Comparison of ENCODE assay signal across 11 cellular contexts in the genomic region with DNA sequence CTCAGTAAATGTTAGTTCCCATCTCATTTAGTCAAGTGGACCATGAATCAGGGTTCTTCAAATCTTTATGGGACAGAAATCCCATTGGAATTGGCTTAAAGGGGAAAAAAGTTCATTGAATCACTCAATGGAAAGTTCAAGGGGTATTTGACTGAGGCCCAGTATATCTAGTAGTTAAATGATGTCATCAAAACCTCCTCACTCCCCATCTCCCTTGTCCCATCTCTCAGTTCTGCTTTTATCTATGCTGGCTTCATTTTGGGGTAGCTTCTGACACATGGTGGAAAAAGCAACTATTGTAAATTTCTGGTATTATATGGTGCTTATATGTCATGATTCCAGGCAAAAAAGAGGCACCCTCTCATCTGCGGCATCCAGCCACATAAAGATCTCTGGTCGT. TPM values are rescaled to one million over a fixed set of nuclear protein-coding genes. Genes with fewer than 3 reads are reported as not detected.
DNase-seq lines count a peak whose midpoint lies in the region; ATAC-seq and TF ChIP-seq lines count a peak whose summit lies in the region.
"Had no signal": no experiment of that assay in that cellular context is flagged by ENCODE, and none has a peak within 500 bp of the region (broad histone marks: within the 10 kb centered on the region; RNA-seq: fewer than 3 reads in every experiment).

No MANE protein-coding gene starts in this region.

- peaks cover 19 to 89% (median 23%) of the 10 kb centered on the region in 3 donors for H3K4me1 ChIP-seq in gastroesophageal sphincter
- H3K4me1 ChIP-seq in lower lobe of right lung = peaks cover 5% of the 10 kb centered on the region

- peaks cover 35% of the 10 kb centered on the region for H3K4me1 Mint-ChIP-seq in activated B cell treated with CpG ODN at 0.5 μM for 24 hours

- no peaks in the 10 kb centered on the region for H3K27me3 ChIP-seq in gastroesophageal sphincter
- no peaks in the 10 kb centered on the region for H3K27me3 ChIP-seq in lower lobe of right lung (ENCODE audit: low read depth)
- H3K27me3 ChIP-seq: ascending aorta had no signal

- H3K27ac Mint-ChIP-seq in activated B cell treated with CpG ODN at 0.5 μM for 24 hours = no peak overlapping the region
- H3K27ac Mint-ChIP-seq: endodermal cell had no signal

- TF ChIP-seq CTCF in activated B cell treated with CpG ODN at 0.5 μM for 24 hours (IDR thresholded peaks at IDR 0.05) = no peak
- TF ChIP-seq CTCF in gastroesophageal sphincter (IDR thresholded peaks at IDR 0.05) = no peak
- no peak for TF ChIP-seq CTCF in lower lobe of right lung (IDR thresholded peaks at IDR 0.05)

- no peak for TF ChIP-seq POLR2A in gastroesophageal sphincter (IDR thresholded peaks at IDR 0.05)

- intact Hi-C loops in activated B cell treated with CpG ODN at 0.5 μM for 24 hours (cut with micrococcal nuclease) (loop anchor here (5.0 kb wide), 1 partner anchor 37 kb away; no protein-coding TSS in a partner anchor), lower lobe of right lung (cut with DNase I) (no loop called here)

- POLR2A ChIA-PET in activated B cell treated with CpG ODN at 0.5 μM for 24 hours (lab: Charles Lee) (no interaction called here), HEK293T (lab: Yijun Ruan, JAX) (no interaction called here)

- no peaks in the 10 kb centered on the region for H3K36me3 Mint-ChIP-seq in activated B cell treated with CpG ODN at 0.5 μM for 24 hours (ENCODE audit: low read depth)

- no peaks in the 10 kb centered on the region for H3K9me3 Mint-ChIP-seq in activated B cell treated with CpG ODN at 0.5 μM for 24 hours

- 100% methylated on average over 2 of the region's 2 CpGs for WGBS in gastroesophageal sphincter (ENCODE audit: low coverage in 1 of 2), 2 donors

- H3K4me3 Mint-ChIP-seq in activated B cell treated with CpG ODN at 0.5 μM for 24 hours = no peak overlapping the region
- H3K4me3 Mint-ChIP-seq: endodermal cell had no signal

- H3K27me3 Mint-ChIP-seq in activated B cell treated with CpG ODN at 0.5 μM for 24 hours = no peaks in the 10 kb centered on the region

- peak; percentile 70 for ATAC-seq in GM18867 (IDR thresholded peaks at IDR 0.05; ENCODE audit: unreplicated experiment)
- ATAC-seq in GM21529 (IDR thresholded peaks at IDR 0.05; ENCODE audit: unreplicated experiment) = peak; percentile 95
- ATAC-seq in HG03097 (IDR thresholded peaks at IDR 0.05; ENCODE audit: low FRiP score, unreplicated experiment) = peak; percentile 55
- peak; percentile 69 for ATAC-seq in activated B cell treated with CpG ODN at 0.5 μM for 24 hours (ENCODE audit: low read depth)
- ATAC-seq in gastroesophageal sphincter = no peak
- no peak for ATAC-seq in lower lobe of right lung

- CTCF ChIA-PET in activated B cell treated with CpG ODN at 0.5 μM for 24 hours (lab: Charles Lee) (no interaction called here), HEK293T (lab: Yijun Ruan, JAX) (no interaction called here)

- H3K27ac ChIP-seq in gastroesophageal sphincter = no peak overlapping the region
- no peak overlapping the region for H3K27ac ChIP-seq in lower lobe of right lung
- H3K27ac ChIP-seq: ascending aorta had no signal

- DNase-seq in activated B cell treated with CpG ODN at 0.5 μM for 24 hours (no peak), HEK293T (ENCODE audit: extremely low spot score) (no peak), lower lobe of right lung (no peak)
- no peak for DNase-seq in stimulated activated CD8-positive, alpha-beta memory T cell treated with anti-CD3 and anti-CD28 coated beads, Interleukin-4, amount 100 ng/mL, for 48 hours
- DNase-seq: endodermal cell, NCI-H187 had no signal

- H3K36me3 ChIP-seq in gastroesophageal sphincter (no peaks in the 10 kb centered on the region), lower lobe of right lung (no peaks in the 10 kb centered on the region)
- H3K36me3 ChIP-seq: ascending aorta had no signal

- TF ChIP-seq EP300 in gastroesophageal sphincter (IDR thresholded peaks at IDR 0.05) = no peak

- H3K9me3 ChIP-seq in gastroesophageal sphincter (no peaks in the 10 kb centered on the region), lower lobe of right lung (no peaks in the 10 kb centered on the region)
- H3K9me3 ChIP-seq: ascending aorta had no signal

- H3K4me3 ChIP-seq in gastroesophageal sphincter (no peak overlapping the region), lower lobe of right lung (no peak overlapping the region)
- H3K4me3 ChIP-seq: ascending aorta had no signal

TF ChIP-seq in HEK293T, 16 proteins besides CTCF, POLR2A, EP300 and RAD21:
- TF ChIP-seq ARNT (IDR thresholded peaks at IDR 0.05) = no peak
- TF ChIP-seq, protein P1, sequence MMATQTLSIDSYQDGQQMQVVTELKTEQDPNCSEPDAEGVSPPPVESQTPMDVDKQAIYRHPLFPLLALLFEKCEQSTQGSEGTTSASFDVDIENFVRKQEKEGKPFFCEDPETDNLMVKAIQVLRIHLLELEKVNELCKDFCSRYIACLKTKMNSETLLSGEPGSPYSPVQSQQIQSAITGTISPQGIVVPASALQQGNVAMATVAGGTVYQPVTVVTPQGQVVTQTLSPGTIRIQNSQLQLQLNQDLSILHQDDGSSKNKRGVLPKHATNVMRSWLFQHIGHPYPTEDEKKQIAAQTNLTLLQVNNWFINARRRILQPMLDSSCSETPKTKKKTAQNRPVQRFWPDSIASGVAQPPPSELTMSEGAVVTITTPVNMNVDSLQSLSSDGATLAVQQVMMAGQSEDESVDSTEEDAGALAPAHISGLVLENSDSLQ (IDR thresholded peaks at IDR 0.05) = no peak
- TF ChIP-seq FOXM1 (IDR thresholded peaks at IDR 0.05; ENCODE audit: borderline replicate concordance) = no peak
- no peak for TF ChIP-seq ZNF384 (IDR thresholded peaks at IDR 0.05)
- TF ChIP-seq BHLHE40 (IDR thresholded peaks at IDR 0.05; ENCODE audit: borderline replicate concordance) = no peak
- no peak for TF ChIP-seq CTBP1 (IDR thresholded peaks at IDR 0.05; ENCODE audit: borderline replicate concordance)
- no peak for TF ChIP-seq SP1 (IDR thresholded peaks at IDR 0.05)
- TF ChIP-seq LEF1 (IDR thresholded peaks at IDR 0.05; ENCODE audit: borderline replicate concordance) = no peak
- TF ChIP-seq L3MBTL2 (conservative IDR thresholded peaks at IDR 0.05) = no peak
- no peak for TF ChIP-seq ELF4 (IDR thresholded peaks at IDR 0.05)
- TF ChIP-seq SUZ12 (IDR thresholded peaks at IDR 0.05) = no peak
- no peak for TF ChIP-seq NFRKB (IDR thresholded peaks at IDR 0.05)
- no peak for TF ChIP-seq FOXK2 (IDR thresholded peaks at IDR 0.05)
- no peak for TF ChIP-seq HDGF (IDR thresholded peaks at IDR 0.05; ENCODE audit: borderline replicate concordance)
- no peak for TF ChIP-seq FOXA1 (IDR thresholded peaks at IDR 0.05)
- TF ChIP-seq TARDBP (IDR thresholded peaks at IDR 0.05) = no peak

RNA-seq across cellular contexts. Expression of a gene that starts 51.9 kb away (rescaled TPM):
- total RNA-seq in activated B cell treated with CpG ODN at 0.5 μM for 24 hours (29.6 and 38.7 TPM in 2 replicates), gastroesophageal sphincter (100 to 1,000 TPM in 1 of 4 donors, 10 to 100 TPM in 3; 64.0 to 124 (median 87.3) TPM), lower lobe of right lung (46.7 TPM)

Comparison
In these comparisons a context has a peak if more than half of its experiments do, and no peak if none do; other contexts are left out.
1. ATAC-seq: peak in GM18867 (single experiment), GM21529 (single experiment), HG03097 (single experiment) and activated B cell treated with CpG ODN at 0.5 μM for 24 hours (single experiment); none in gastroesophageal sphincter (single experiment) and lower lobe of right lung (0 of 2).